In the genomic region with DNA sequence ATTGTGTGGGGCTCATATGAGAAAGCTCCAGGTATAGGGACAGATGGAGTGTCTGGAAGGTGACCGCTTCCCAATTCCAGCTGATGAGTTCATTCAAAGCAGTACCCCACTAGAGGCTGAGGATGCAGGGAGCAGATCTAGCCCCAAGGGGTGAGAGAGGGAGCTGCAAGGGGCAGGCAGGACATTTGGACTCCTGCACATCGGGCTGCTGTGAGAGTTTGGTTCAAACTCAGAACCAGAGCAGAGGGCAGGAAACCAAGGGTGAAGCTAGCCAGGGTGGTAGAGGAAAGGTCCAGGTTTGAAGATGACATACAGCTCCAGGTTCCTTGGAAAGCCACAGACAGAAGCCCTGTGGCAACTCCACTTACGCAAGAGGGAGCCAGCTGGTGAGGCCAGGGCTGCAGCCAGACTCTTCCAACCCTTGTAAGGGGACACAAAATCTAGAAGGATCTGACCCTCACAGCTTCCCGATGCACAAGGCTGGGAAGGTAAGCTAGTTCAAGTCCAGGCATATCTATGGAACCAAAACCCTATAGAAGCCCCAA, we compare ENCODE assay signal across 17 cellular contexts.
"Had no signal": no experiment of that assay in that cellular context is flagged by ENCODE, and none has a peak within 500 bp of the region (broad histone marks: within the 10 kb centered on the region; RNA-seq: fewer than 3 reads in every experiment).

No MANE protein-coding gene starts in this region.

- H3K4me1 ChIP-seq: adrenal gland had no signal

- H3K36me3 ChIP-seq: adrenal gland, brain microvascular endothelial cell, neutrophil had no signal

- H3K27ac ChIP-seq: brain microvascular endothelial cell, epithelial cell of prostate, neutrophil, skin epidermis had no signal

- H3K4me3 ChIP-seq: adrenal gland, hepatocyte, mucosa of descending colon, skin epidermis had no signal

- DNase-seq: activated CD4-positive, alpha-beta memory T cell treated with anti-CD3 and anti-CD28 coated beads, Interleukin-2, amount 10 ng/mL, durations not matched to agents 7 days and 5 days; activated CD4-positive, alpha-beta T cell treated with anti-CD3 and anti-CD28 coated beads for 36 hours; activated effector memory CD4-positive, alpha-beta T cell treated with Interleukin-2 at 50 U/mL for 16 hours; activated T-cell treated with anti-CD3 and anti-CD28 coated beads, Interleukin-2, amount 50 U/mL, for 4 hours; adrenal gland; brain microvascular endothelial cell; effector memory CD8-positive, alpha-beta T cell; islet precursor cell; mucosa of descending colon; naive thymus-derived CD8-positive, alpha-beta T cell; stimulated activated CD4-positive, alpha-beta T cell treated with anti-CD3 and anti-CD28 coated beads, Interleukin-15, amount 100 ng/mL, for 24 hours; stimulated activated CD4-positive, alpha-beta T cell treated with anti-CD3 and anti-CD28 coated beads, Interleukin-4, amount 100 ng/mL, for 1 hour; stimulated activated naive B cell treated with anti-CD40 and anti-IgM and Interleukin-4, amounts not matched to agents 10 μg/mL and 1 μg/mL and 100 μg/mL, for 72 hours had no signal

- H3K27me3 ChIP-seq: adrenal gland, brain microvascular endothelial cell, hepatocyte had no signal

- ATAC-seq: activated CD4-positive, alpha-beta T cell treated with anti-CD3 and anti-CD28 coated beads for 36 hours; activated T-cell treated with anti-CD3 and anti-CD28 coated beads, Interleukin-2, amount 50 U/mL, for 4 hours; effector memory CD8-positive, alpha-beta T cell; mucosa of descending colon; naive thymus-derived CD8-positive, alpha-beta T cell; stimulated activated naive B cell treated with anti-CD40 and anti-IgM and Interleukin-4, amounts not matched to agents 10 μg/mL and 1 μg/mL and 100 μg/mL, for 72 hours had no signal

- H3K9me3 ChIP-seq: adrenal gland, mucosa of descending colon, neutrophil had no signal
